ENCODE assay signal across 16 cellular contexts in the genomic region with DNA sequence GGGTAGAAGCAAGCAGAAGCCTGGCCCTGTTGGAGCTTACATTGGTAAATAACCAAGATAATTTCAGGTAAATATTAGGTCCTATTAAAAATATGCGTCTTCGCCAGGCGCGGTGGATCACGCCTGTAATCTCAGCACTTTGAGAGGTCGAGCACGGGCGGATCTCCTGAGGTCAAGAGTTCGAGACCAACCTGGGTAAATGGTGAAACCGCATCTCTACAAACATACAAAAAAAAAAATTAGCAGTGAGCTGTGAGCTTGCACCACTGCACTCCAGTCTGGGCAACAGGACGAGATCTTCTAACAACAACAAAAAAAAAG. TPM values are rescaled to one million over a fixed set of nuclear protein-coding genes. Genes with fewer than 3 reads are reported as not detected.
A peak's percentile ranks its signal among the peaks of the same experiment; 100 is the strongest.
DNase-seq lines count a peak whose midpoint lies in the region; ATAC-seq and TF ChIP-seq lines count a peak whose summit lies in the region.
"Had no signal": no experiment of that assay in that cellular context is flagged by ENCODE, and none has a peak within 500 bp of the region (broad histone marks: within the 10 kb centered on the region; RNA-seq: fewer than 3 reads in every experiment).

No MANE protein-coding gene starts in this region.

- H3K27ac Mint-ChIP-seq in CD8-positive, alpha-beta T cell: no peak overlapping the region
- H3K27ac Mint-ChIP-seq in T-helper 17 cell (no peak overlapping the region), nephron progenitor cell (peak overlapping the region; percentile 25)
- H3K27ac Mint-ChIP-seq: CD4-positive, CD25-positive, alpha-beta regulatory T cell had no signal

- no peak for ATAC-seq in CD8-positive, alpha-beta T cell
- ATAC-seq in T-helper 17 cell: no peak
- ATAC-seq in HG03520 (IDR thresholded peaks at IDR 0.05; ENCODE audit: unreplicated experiment): no peak
- ATAC-seq: left lobe of liver, psoas muscle had no signal

- peaks cover 13% of the 10 kb centered on the region for H3K27me3 ChIP-seq in CD8-positive, alpha-beta T cell (ENCODE audit: insufficient read depth, low read length)
- peaks cover 0 to 69% of the 10 kb centered on the region in 2 donors for H3K27me3 ChIP-seq in tibial nerve

- H3K4me1 ChIP-seq in CD8-positive, alpha-beta T cell (ENCODE audit: insufficient read depth, low read length): no peaks in the 10 kb centered on the region
- peaks cover 0 to 8% (median 0%) of the 10 kb centered on the region in 4 donors for H3K4me1 ChIP-seq in tibial nerve
- H3K4me1 ChIP-seq: psoas muscle had no signal

- peaks cover 63% of the 10 kb centered on the region for H3K27me3 Mint-ChIP-seq in CD8-positive, alpha-beta T cell (ENCODE audit: low read depth)
- H3K27me3 Mint-ChIP-seq in T-helper 17 cell (peaks cover 64% of the 10 kb centered on the region), nephron progenitor cell (ENCODE audit: low read depth, poor library complexity) (peaks cover 61% of the 10 kb centered on the region)

- TF ChIP-seq POLR2A in tibial nerve (IDR thresholded peaks at IDR 0.05): no peak

- no peaks in the 10 kb centered on the region for H3K9me3 ChIP-seq in CD8-positive, alpha-beta T cell (ENCODE audit: low read length)
- no peaks in the 10 kb centered on the region for H3K9me3 ChIP-seq in T-helper 17 cell (ENCODE audit: control insufficient read depth, low read length, poor library complexity, severe bottlenecking)
- H3K9me3 ChIP-seq in tibial nerve: peaks cover 0 to 6% (median 0%) of the 10 kb centered on the region in 4 donors
- H3K9me3 ChIP-seq: psoas muscle had no signal

- H3K9me3 Mint-ChIP-seq in CD8-positive, alpha-beta T cell: no peaks in the 10 kb centered on the region
- peaks cover 5% of the 10 kb centered on the region for H3K9me3 Mint-ChIP-seq in nephron progenitor cell

- no peak for TF ChIP-seq EP300 in tibial nerve (IDR thresholded peaks at IDR 0.05)

- H3K4me3 ChIP-seq in CD8-positive, alpha-beta T cell (ENCODE audit: low read depth, low read length): no peak overlapping the region
- H3K4me3 ChIP-seq in fibroblast of pulmonary artery (replicated peaks; ENCODE audit: low read depth, low read length) (peak overlapping the region; percentile 43), tibial nerve (no peak overlapping the region)
- H3K4me3 ChIP-seq: GM23248, psoas muscle had no signal

- H3K4me3 Mint-ChIP-seq in CD8-positive, alpha-beta T cell: peak overlapping the region; percentile 42
- H3K4me3 Mint-ChIP-seq in T-helper 17 cell (peak overlapping the region; percentile 79), nephron progenitor cell (peak overlapping the region; percentile 81)

- WGBS in tibial nerve, 2 donors: 69 to 75% methylated on average over 11 of the region's 11 CpGs

- H3K36me3 Mint-ChIP-seq in CD8-positive, alpha-beta T cell: no peaks in the 10 kb centered on the region
- H3K36me3 Mint-ChIP-seq in T-helper 17 cell (ENCODE audit: low read depth): no peaks in the 10 kb centered on the region
- no peaks in the 10 kb centered on the region for H3K36me3 Mint-ChIP-seq in nephron progenitor cell (ENCODE audit: low read depth)
- H3K36me3 Mint-ChIP-seq: CD4-positive, CD25-positive, alpha-beta regulatory T cell had no signal

- no peak for DNase-seq in CD8-positive, alpha-beta T cell
- no peak for DNase-seq in T-helper 17 cell
- DNase-seq in fibroblast of pulmonary artery (ENCODE audit: low read depth): no peak
- DNase-seq in nephron progenitor cell: no peak
- DNase-seq in activated gamma-delta T cell treated with Interleukin-2 at 50 U/mL for 16 hours: no peak
- no peak for DNase-seq in tibial nerve (ENCODE audit: low spot score in 2 of 2)
- no peak for DNase-seq in DMS153 treated with DMSO at 0.1 percent for 48 hours (lab: John Stamatoyannopoulos, UW; ENCODE audit: unreplicated experiment)
- DNase-seq: CD4-positive, CD25-positive, alpha-beta regulatory T cell; cortex of kidney; stimulated activated CD4-positive, alpha-beta T cell treated with anti-CD3 and anti-CD28 coated beads, Interleukin-2, amount 100 ng/mL, for 48 hours; stimulated activated naive CD4-positive, alpha-beta T cell treated with Interleukin-2 at 50 U/mL for 16 hours had no signal

- POLR2A ChIA-PET in CD8-positive, alpha-beta T cell (lab: Charles Lee): no interaction called here

- no peak for TF ChIP-seq CTCF in CD8-positive, alpha-beta T cell (IDR thresholded peaks at IDR 0.05)
- TF ChIP-seq CTCF in fibroblast of pulmonary artery (IDR thresholded peaks at IDR 0.05; ENCODE audit: low read length, missing control alignments): no peak
- TF ChIP-seq CTCF in nephron progenitor cell (IDR thresholded peaks at IDR 0.05): no peak
- no peak for TF ChIP-seq CTCF in tibial nerve (IDR thresholded peaks at IDR 0.05)

- CTCF ChIA-PET in CD8-positive, alpha-beta T cell (lab: Charles Lee): no interaction called here

- H3K36me3 ChIP-seq in CD8-positive, alpha-beta T cell (ENCODE audit: insufficient read depth, low read length): no peaks in the 10 kb centered on the region
- H3K36me3 ChIP-seq in tibial nerve: no peaks in the 10 kb centered on the region

- intact Hi-C loops in CD8-positive, alpha-beta T cell (cut with DNase I, micrococcal nuclease): no loop called here

- H3K27ac ChIP-seq in CD8-positive, alpha-beta T cell (ENCODE audit: low read depth, low read length): no peak overlapping the region
- H3K27ac ChIP-seq in tibial nerve: no peak overlapping the region
- H3K27ac ChIP-seq: GM23248, psoas muscle had no signal

- peaks cover 7% of the 10 kb centered on the region for H3K4me1 Mint-ChIP-seq in CD8-positive, alpha-beta T cell (ENCODE audit: low read depth)
- H3K4me1 Mint-ChIP-seq in T-helper 17 cell (peaks cover 2% of the 10 kb centered on the region), nephron progenitor cell (peaks cover 9% of the 10 kb centered on the region)

RNA-seq across cellular contexts. Expression of gene SULT4A1, which starts 0.5 kb away (rescaled TPM):
- not detected for total RNA-seq in CD8-positive, alpha-beta T cell
- total RNA-seq in T-helper 17 cell (not detected), tibial nerve (1 to 10 TPM in 1 of 4 donors, not detected in 3; 1.3 TPM)
- total RNA-seq: CD4-positive, CD25-positive, alpha-beta regulatory T cell; GM23248; left lobe of liver; psoas muscle had no signal

RNA-seq across cellular contexts. Expression of gene PNPLA5, which starts 29.0 kb away (rescaled TPM):
- not detected for total RNA-seq in CD8-positive, alpha-beta T cell
- total RNA-seq in T-helper 17 cell (not detected), tibial nerve (not detected)
- total RNA-seq: CD4-positive, CD25-positive, alpha-beta regulatory T cell; GM23248; left lobe of liver; psoas muscle; SK-MEL-5 had no signal

RNA-seq across cellular contexts. Expression of gene EFCAB6, which starts 50.7 kb away (rescaled TPM):
- total RNA-seq in CD8-positive, alpha-beta T cell: under 1 TPM in 1 of 2 experiments, not detected in 1; 0.22 TPM
- total RNA-seq in T-helper 17 cell (under 1 TPM in 1 of 2 donors, not detected in 1; 0.16 TPM), tibial nerve (1 to 10 TPM; 3.3 to 9.2 (median 6.8) TPM)
- total RNA-seq: CD4-positive, CD25-positive, alpha-beta regulatory T cell had no signal
